ENCODE assay signal across 27 cellular contexts in the genomic region with DNA sequence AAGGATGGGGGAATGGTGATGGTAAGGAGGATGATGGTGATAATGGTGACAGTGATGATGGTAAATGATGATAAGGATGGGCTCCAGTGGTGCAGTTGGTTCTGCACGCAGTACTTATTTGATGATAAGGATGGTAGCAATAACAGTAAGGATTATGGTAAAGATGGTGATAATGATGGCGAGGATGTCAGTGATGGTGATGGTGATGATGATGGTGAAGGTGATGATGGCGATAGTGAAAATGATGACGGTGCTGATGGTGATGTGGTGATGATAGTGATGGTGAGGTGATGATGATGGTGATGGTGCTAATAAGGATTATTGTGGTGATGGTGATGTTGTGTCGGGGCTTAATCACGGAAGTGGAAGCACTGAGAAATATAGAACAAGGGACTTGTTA.
"Had no signal": no experiment of that assay in that cellular context is flagged by ENCODE, and none has a peak within 500 bp of the region (broad histone marks: within the 10 kb centered on the region; RNA-seq: fewer than 3 reads in every experiment).

No MANE protein-coding gene starts in this region.

- ATAC-seq: esophagus mucosa, gastrocnemius medialis, heart right ventricle, left cardiac atrium, left lung, left ventricle myocardium superior, lower lobe of right lung, mucosa of descending colon had no signal

- H3K9me3 ChIP-seq: esophagus squamous epithelium, gastrocnemius medialis, heart right ventricle, lower lobe of right lung, mucosa of descending colon had no signal

- H3K4me3 ChIP-seq: coronary artery, dorsolateral prefrontal cortex, esophagus squamous epithelium, gastrocnemius medialis, heart right ventricle, left lung, lower lobe of right lung, mucosa of descending colon had no signal

- H3K27ac ChIP-seq: coronary artery, dorsolateral prefrontal cortex, epithelial cell of prostate, esophagus squamous epithelium, gastrocnemius medialis, heart right ventricle, left lung, lower lobe of right lung had no signal

- H3K36me3 ChIP-seq: esophagus squamous epithelium, gastrocnemius medialis, heart right ventricle, left lung, lower lobe of right lung had no signal

- DNase-seq: dermis blood vessel endothelial cell; dorsolateral prefrontal cortex; effector CD4-positive, alpha-beta T cell; effector memory CD4-positive, alpha-beta T cell; erythroblast; esophagus squamous epithelium; foreskin fibroblast; foreskin melanocyte; gastrocnemius medialis; glutamatergic neuron; head of caudate nucleus; heart right ventricle; hippocampal formation; left cardiac atrium; left lung; left ventricle myocardium superior; lower lobe of right lung; mesenchymal stem cell; mucosa of descending colon; naive B cell had no signal

- H3K27me3 ChIP-seq: dorsolateral prefrontal cortex, gastrocnemius medialis had no signal

- H3K4me1 ChIP-seq: esophagus squamous epithelium, gastrocnemius medialis, heart right ventricle, left lung, lower lobe of right lung had no signal

- FAIRE-seq: colon, endothelial cell of umbilical vein, islet of Langerhans, keratinocyte had no signal
